ENCODE assay signal across 1 cellular context in genomic region chr15:92667291-92667904, GRCh38.
TF ChIP-seq lines count a peak whose summit lies in the region.

No MANE protein-coding gene starts in this region.

TF ChIP-seq in HepG2, 621 proteins besides CTCF, POLR2A, EP300 and RAD21 (continued from another document and continues in another):
- TF ChIP-seq REST (IDR thresholded peaks at IDR 0.05; ENCODE audit: borderline replicate concordance in 1 of 2, low read depth in 1 of 2, low read length in 2 of 2): no peak
- TF ChIP-seq HMG20A (CRISPR knock-in tag; IDR thresholded peaks at IDR 0.05; ENCODE audit: borderline replicate concordance): no peak
- no peak for TF ChIP-seq MLLT10 (CRISPR knock-in tag; IDR thresholded peaks at IDR 0.05)
- no peak for TF ChIP-seq ZNF235 (CRISPR knock-in tag; IDR thresholded peaks at IDR 0.05; ENCODE audit: borderline replicate concordance)
- no peak for TF ChIP-seq HOXA7 (CRISPR knock-in tag; IDR thresholded peaks at IDR 0.05)
- no peak for TF ChIP-seq PAF1 (CRISPR knock-in tag; IDR thresholded peaks at IDR 0.05)
- TF ChIP-seq ZBTB7B (CRISPR knock-in tag; IDR thresholded peaks at IDR 0.05): no peak
- TF ChIP-seq DNMT3B (CRISPR knock-in tag; conservative IDR thresholded peaks at IDR 0.05): no peak
- no peak for TF ChIP-seq THYN1 (CRISPR knock-in tag; IDR thresholded peaks at IDR 0.05; ENCODE audit: borderline replicate concordance, low read depth)
- TF ChIP-seq MTA3 (CRISPR knock-in tag; IDR thresholded peaks at IDR 0.05): no peak
- TF ChIP-seq CHD2 (IDR thresholded peaks at IDR 0.05; ENCODE audit: low read depth, low read length): no peak
- TF ChIP-seq ZNF549 (CRISPR knock-in tag; IDR thresholded peaks at IDR 0.05): no peak
- peak; percentile 22; the same call in 1 of the 2 replicates for TF ChIP-seq ZFP91 (CRISPR knock-in tag; IDR thresholded peaks at IDR 0.05; ENCODE audit: borderline replicate concordance)
- no peak for TF ChIP-seq ZNF660 (CRISPR knock-in tag; IDR thresholded peaks at IDR 0.05; ENCODE audit: borderline replicate concordance, low read depth)
- TF ChIP-seq ZXDC (CRISPR knock-in tag; IDR thresholded peaks at IDR 0.05): no peak
- TF ChIP-seq DDIT3 (CRISPR knock-in tag; IDR thresholded peaks at IDR 0.05): no peak
- no peak for TF ChIP-seq ZSCAN5A (CRISPR knock-in tag; IDR thresholded peaks at IDR 0.05; ENCODE audit: borderline replicate concordance)
- peak; percentile 29; the same call in 1 of the 2 replicates for TF ChIP-seq ZNF331 (CRISPR knock-in tag; IDR thresholded peaks at IDR 0.05)
- TF ChIP-seq DMTF1 (CRISPR knock-in tag; IDR thresholded peaks at IDR 0.05): no peak
- no peak for TF ChIP-seq ZNF510 (CRISPR knock-in tag; IDR thresholded peaks at IDR 0.05; ENCODE audit: low read depth)
- no peak for TF ChIP-seq RBM39 (IDR thresholded peaks at IDR 0.05; ENCODE audit: low read depth, low read length, poor library complexity, severe bottlenecking)
- no peak for TF ChIP-seq EEA1 (CRISPR knock-in tag; IDR thresholded peaks at IDR 0.05; ENCODE audit: borderline replicate concordance)
- no peak for TF ChIP-seq SIN3B (IDR thresholded peaks at IDR 0.05; ENCODE audit: low read length)
- TF ChIP-seq SRY (CRISPR knock-in tag; IDR thresholded peaks at IDR 0.05): no peak
- no peak for TF ChIP-seq RERE (CRISPR knock-in tag; IDR thresholded peaks at IDR 0.05; ENCODE audit: low read depth)
- TF ChIP-seq SRF (IDR thresholded peaks at IDR 0.05; ENCODE audit: low read depth, low read length): no peak
- no peak for TF ChIP-seq ZZZ3 (CRISPR knock-in tag; IDR thresholded peaks at IDR 0.05; ENCODE audit: borderline replicate concordance)
- no peak for TF ChIP-seq CREM (IDR thresholded peaks at IDR 0.05)
- no peak for TF ChIP-seq CREM (CRISPR knock-in tag; IDR thresholded peaks at IDR 0.05)
- TF ChIP-seq HOMEZ (CRISPR knock-in tag; IDR thresholded peaks at IDR 0.05; ENCODE audit: low read depth): no peak
- TF ChIP-seq ZNF441 (CRISPR knock-in tag; IDR thresholded peaks at IDR 0.05; ENCODE audit: borderline replicate concordance): no peak
- no peak for TF ChIP-seq NFIB (CRISPR knock-in tag; IDR thresholded peaks at IDR 0.05; ENCODE audit: borderline replicate concordance)
- no peak for TF ChIP-seq CREB3 (CRISPR knock-in tag; IDR thresholded peaks at IDR 0.05)
- no peak for TF ChIP-seq MIER2 (CRISPR knock-in tag; IDR thresholded peaks at IDR 0.05)
- TF ChIP-seq SMAD1 (CRISPR knock-in tag; IDR thresholded peaks at IDR 0.05; ENCODE audit: borderline replicate concordance, low read depth): no peak
- no peak for TF ChIP-seq MTF1 (CRISPR knock-in tag; IDR thresholded peaks at IDR 0.05)
- no peak for TF ChIP-seq ZNF737 (CRISPR knock-in tag; IDR thresholded peaks at IDR 0.05; ENCODE audit: borderline replicate concordance)
- no peak for TF ChIP-seq RELA (CRISPR knock-in tag; IDR thresholded peaks at IDR 0.05)
- TF ChIP-seq ZNF121 (CRISPR knock-in tag; IDR thresholded peaks at IDR 0.05): no peak
- no peak for TF ChIP-seq ZNF547 (CRISPR knock-in tag; IDR thresholded peaks at IDR 0.05)
- no peak for TF ChIP-seq ZNF34 (CRISPR knock-in tag; IDR thresholded peaks at IDR 0.05; ENCODE audit: borderline replicate concordance)
- TF ChIP-seq SOX5 (CRISPR knock-in tag; IDR thresholded peaks at IDR 0.05; ENCODE audit: borderline replicate concordance): peak; percentile 36; the same call in 1 of the 2 replicates
